ENCODE assay signal across 17 cellular contexts in the genomic region with DNA sequence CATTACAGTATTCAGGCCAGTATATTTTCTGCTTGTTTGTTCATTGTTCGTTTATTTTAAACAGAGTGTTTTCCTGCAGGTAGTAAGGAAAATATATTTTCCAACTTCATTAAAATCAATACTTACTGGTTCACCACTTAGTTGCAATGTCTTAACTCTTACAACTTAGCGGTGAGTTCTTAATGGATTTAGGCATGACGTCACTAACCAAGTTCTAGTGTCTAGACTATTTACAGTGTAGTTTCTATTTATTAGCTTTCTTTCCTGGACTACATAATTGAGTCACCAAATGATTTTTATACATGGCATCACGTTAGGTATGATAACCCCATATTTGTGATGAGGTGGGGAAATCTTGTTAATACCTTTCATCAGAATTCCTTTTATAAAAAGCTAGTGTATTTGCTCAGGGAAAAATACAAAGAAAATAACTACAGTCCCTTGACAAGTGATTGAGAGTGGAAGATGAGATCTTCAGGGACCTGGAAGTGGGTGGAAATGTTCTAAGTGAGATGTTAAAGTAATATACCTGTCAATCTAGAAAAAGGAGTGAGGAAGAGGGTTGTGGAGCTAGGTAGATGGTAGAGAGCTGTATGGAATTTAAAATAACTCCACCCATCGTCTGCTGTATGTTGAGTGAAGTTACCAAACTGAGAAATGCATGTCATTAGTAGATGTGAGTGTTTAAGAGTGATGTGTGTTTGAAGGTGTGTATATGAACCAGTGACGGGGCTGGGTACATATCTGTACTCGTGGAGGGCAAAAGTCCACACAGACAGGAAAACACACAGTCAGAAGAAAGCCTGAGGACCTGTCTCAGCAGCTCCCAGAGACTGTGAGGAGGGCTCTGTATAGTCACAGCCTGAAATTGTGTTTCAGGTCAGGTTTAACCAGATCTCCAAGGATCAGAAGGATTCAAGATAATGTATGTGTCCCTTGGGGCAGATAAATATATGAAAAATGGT.
"Had no signal": no experiment of that assay in that cellular context is flagged by ENCODE, and none has a peak within 500 bp of the region (broad histone marks: within the 10 kb centered on the region; RNA-seq: fewer than 3 reads in every experiment).

No MANE protein-coding gene starts in this region.

- ATAC-seq: activated CD4-positive, alpha-beta T cell treated with anti-CD3 and anti-CD28 coated beads for 36 hours; natural killer cell treated with Interleukin-12 subunit alpha and Interleukin-12 subunit beta and Interleukin-15 and Interleukin-18, amount 100 ng/mL, for 72 hours; stimulated activated naive B cell treated with anti-CD40 and anti-IgM and Interleukin-4, amounts not matched to agents 10 μg/mL and 1 μg/mL and 100 μg/mL, for 72 hours had no signal

- DNase-seq: activated B cell treated with CpG ODN at 0.5 μM for 24 hours; activated CD4-positive, alpha-beta T cell treated with anti-CD3 and anti-CD28 coated beads for 36 hours; activated CD4-positive, alpha-beta T cell treated with anti-CD3 and anti-CD28 coated beads, Interleukin-2, amount 50 U/mL, for 4 hours; activated CD8-positive, alpha-beta memory T cell treated with anti-CD3 and anti-CD28 coated beads for 24 hours; activated CD8-positive, alpha-beta memory T cell treated with anti-CD3 and anti-CD28 coated beads, Interleukin-2, amount 50 U/mL, for 4 hours; activated naive CD4-positive, alpha-beta T cell; activated T-cell treated with anti-CD3 and anti-CD28 coated beads, Interleukin-2, amount 50 U/mL, for 24 hours; cortex of kidney; erythroblast; left ventricle myocardium inferior; sigmoid colon; SJCRH30; stimulated activated CD4-positive, alpha-beta T cell treated with anti-CD3 and anti-CD28 coated beads, Interleukin-2, amount 100 ng/mL, for 48 hours; stimulated activated CD8-positive, alpha-beta memory T cell treated with anti-CD3 and anti-CD28 coated beads, Interleukin-4, amount 100 ng/mL, for 48 hours; stimulated activated naive B cell treated with anti-CD40 and anti-IgM and Interleukin-4, amounts not matched to agents 10 μg/mL and 1 μg/mL and 100 μg/mL, for 72 hours; upper lobe of left lung had no signal
